ENCODE assay signal across 13 cellular contexts in genomic region chr15:43911235-43911661, GRCh38.
A peak's percentile ranks its signal among the peaks of the same experiment; 100 is the strongest.
DNase-seq lines count a peak whose midpoint lies in the region; TF ChIP-seq lines count a peak whose summit lies in the region.
"Had no signal": no experiment of that assay in that cellular context is flagged by ENCODE, and none has a peak within 500 bp of the region (broad histone marks: within the 10 kb centered on the region; RNA-seq: fewer than 3 reads in every experiment).

No MANE protein-coding gene starts in this region.

- H3K36me3 ChIP-seq in MG63 = no peaks in the 10 kb centered on the region

- no peak overlapping the region for H3K4me3 Mint-ChIP-seq in activated T-helper 1 cell treated with anti-CD3 and anti-CD28 coated beads, Interleukin-12 subunit alpha, Interleukin-12 subunit beta, Interleukin-2, Interleukin-4 antibody, amounts not matched to agents 30 ng/mL and 10 ng/mL and 1 ng/mL, durations not matched to agents 14 hours and 24 hours and 36 hours
- H3K4me3 Mint-ChIP-seq: activated CD8-positive, alpha-beta memory T cell treated with anti-CD3 and anti-CD28 coated beads, Interleukin-2, amount 10 ng/mL, durations not matched to agents 7 days and 5 days; CD4-positive, alpha-beta memory T cell; endodermal cell had no signal

- H3K4me1 Mint-ChIP-seq in activated T-helper 1 cell treated with anti-CD3 and anti-CD28 coated beads, Interleukin-12 subunit alpha, Interleukin-12 subunit beta, Interleukin-2, Interleukin-4 antibody, amounts not matched to agents 30 ng/mL and 10 ng/mL and 1 ng/mL, durations not matched to agents 14 hours and 24 hours and 36 hours (ENCODE audit: low read depth) = peaks cover 5% of the 10 kb centered on the region
- H3K4me1 Mint-ChIP-seq: activated CD8-positive, alpha-beta memory T cell treated with anti-CD3 and anti-CD28 coated beads, Interleukin-2, amount 10 ng/mL, durations not matched to agents 7 days and 5 days; CD4-positive, alpha-beta memory T cell had no signal

- no peak overlapping the region for H3K4me3 ChIP-seq in MG63
- no peak overlapping the region for H3K4me3 ChIP-seq in lower leg skin (ENCODE audit: low read depth, poor library complexity, severe bottlenecking)
- H3K4me3 ChIP-seq: SK-N-MC had no signal

- no peaks in the 10 kb centered on the region for H3K27me3 ChIP-seq in MG63

- H3K9me3 ChIP-seq in MG63 = no peaks in the 10 kb centered on the region

- intact Hi-C loops in lower leg skin (cut with DNase I; ENCODE audit: low total_unique reads) = loop anchor here (5.0 kb wide), 1 partner anchor 61 kb away; no protein-coding TSS in a partner anchor
- intact Hi-C loops in activated T-helper 1 cell treated with anti-CD3 and anti-CD28 coated beads, Interleukin-12 subunit alpha, Interleukin-12 subunit beta, Interleukin-2, Interleukin-4 antibody, amounts not matched to agents 30 ng/mL and 10 ng/mL and 1 ng/mL, durations not matched to agents 14 hours and 24 hours and 36 hours (cut with micrococcal nuclease) = no loop called here

- no peaks in the 10 kb centered on the region for H3K9me3 Mint-ChIP-seq in activated T-helper 1 cell treated with anti-CD3 and anti-CD28 coated beads, Interleukin-12 subunit alpha, Interleukin-12 subunit beta, Interleukin-2, Interleukin-4 antibody, amounts not matched to agents 30 ng/mL and 10 ng/mL and 1 ng/mL, durations not matched to agents 14 hours and 24 hours and 36 hours
- H3K9me3 Mint-ChIP-seq: CD4-positive, alpha-beta memory T cell; endodermal cell had no signal

- no peaks in the 10 kb centered on the region for H3K27me3 Mint-ChIP-seq in activated T-helper 1 cell treated with anti-CD3 and anti-CD28 coated beads, Interleukin-12 subunit alpha, Interleukin-12 subunit beta, Interleukin-2, Interleukin-4 antibody, amounts not matched to agents 30 ng/mL and 10 ng/mL and 1 ng/mL, durations not matched to agents 14 hours and 24 hours and 36 hours (ENCODE audit: insufficient read depth)
- H3K27me3 Mint-ChIP-seq: activated CD8-positive, alpha-beta memory T cell treated with anti-CD3 and anti-CD28 coated beads, Interleukin-2, amount 10 ng/mL, durations not matched to agents 7 days and 5 days had no signal

- no peaks in the 10 kb centered on the region for H3K36me3 Mint-ChIP-seq in activated T-helper 1 cell treated with anti-CD3 and anti-CD28 coated beads, Interleukin-12 subunit alpha, Interleukin-12 subunit beta, Interleukin-2, Interleukin-4 antibody, amounts not matched to agents 30 ng/mL and 10 ng/mL and 1 ng/mL, durations not matched to agents 14 hours and 24 hours and 36 hours (ENCODE audit: low read depth)
- H3K36me3 Mint-ChIP-seq: activated CD8-positive, alpha-beta memory T cell treated with anti-CD3 and anti-CD28 coated beads, Interleukin-2, amount 10 ng/mL, durations not matched to agents 7 days and 5 days; CD4-positive, alpha-beta memory T cell had no signal

- TF ChIP-seq POLR2A in lower leg skin (IDR thresholded peaks at IDR 0.05) = no peak

- no peak for TF ChIP-seq CTCF in lower leg skin (IDR thresholded peaks at IDR 0.05)

- H3K27ac Mint-ChIP-seq in activated T-helper 1 cell treated with anti-CD3 and anti-CD28 coated beads, Interleukin-12 subunit alpha, Interleukin-12 subunit beta, Interleukin-2, Interleukin-4 antibody, amounts not matched to agents 30 ng/mL and 10 ng/mL and 1 ng/mL, durations not matched to agents 14 hours and 24 hours and 36 hours = no peak overlapping the region
- H3K27ac Mint-ChIP-seq: activated CD8-positive, alpha-beta memory T cell treated with anti-CD3 and anti-CD28 coated beads, Interleukin-2, amount 10 ng/mL, durations not matched to agents 7 days and 5 days; CD4-positive, alpha-beta memory T cell; endodermal cell had no signal

- peak; percentile 92 for DNase-seq in AG08395 (ENCODE audit: low spot score)
- peak; percentile 98 for DNase-seq in MG63
- DNase-seq in dedifferentiated amniotic fluid mesenchymal stem cell (ENCODE audit: extremely low spot score) = peak; percentile 62
- peak; percentile 38 to 91 for DNase-seq in lower leg skin (ENCODE audit: low spot score in 2 of 2)
- no peak for DNase-seq in activated T-helper 1 cell treated with anti-CD3 and anti-CD28 coated beads, Interleukin-12 subunit alpha, Interleukin-12 subunit beta, Interleukin-2, Interleukin-4 antibody, amounts not matched to agents 30 ng/mL and 10 ng/mL and 1 ng/mL, durations not matched to agents 14 hours and 24 hours and 36 hours (ENCODE audit: low spot score)
- DNase-seq in stimulated activated CD4-positive, alpha-beta T cell treated with anti-CD3 and anti-CD28 coated beads, Interleukin-12 subunit alpha, Interleukin-12 subunit beta, amount 100 ng/mL, for 4 hours = no peak
- DNase-seq in NAMALWA (ENCODE audit: low spot score) = no peak
- no peak for DNase-seq in NCI-H1694 (lab: John Stamatoyannopoulos, UW)
- DNase-seq: activated CD8-positive, alpha-beta memory T cell treated with anti-CD3 and anti-CD28 coated beads, Interleukin-2, amount 10 ng/mL, durations not matched to agents 7 days and 5 days; CD4-positive, alpha-beta memory T cell; endodermal cell; NCI-H1105 treated with DMSO at 0.1 percent for 48 hours had no signal

- 78 to 79% methylated on average over 3 of the region's 3 CpGs for WGBS in lower leg skin, 2 donors

Comparison
In these comparisons a context has a peak if more than half of its experiments do, and no peak if none do; other contexts are left out.
1. DNase-seq: peak in AG08395 (single experiment), MG63 (single experiment), dedifferentiated amniotic fluid mesenchymal stem cell (single experiment) and lower leg skin (2 of 2); none in activated T-helper 1 cell treated with anti-CD3 and anti-CD28 coated beads, Interleukin-12 subunit alpha, Interleukin-12 subunit beta, Interleukin-2, Interleukin-4 antibody, amounts not matched to agents 30 ng/mL and 10 ng/mL and 1 ng/mL, durations not matched to agents 14 hours and 24 hours and 36 hours (single experiment), stimulated activated CD4-positive, alpha-beta T cell treated with anti-CD3 and anti-CD28 coated beads, Interleukin-12 subunit alpha, Interleukin-12 subunit beta, amount 100 ng/mL, for 4 hours (single experiment), NAMALWA (single experiment) and NCI-H1694 (single experiment).